In genomic region chr16:68064791-68065365, GRCh38 we compare ENCODE assay signal across 8 cellular contexts. TPM values are rescaled to one million over a fixed set of nuclear protein-coding genes. Genes with fewer than 3 reads are reported as not detected.
DNase-seq lines count a peak whose midpoint lies in the region; ATAC-seq and TF ChIP-seq lines count a peak whose summit lies in the region.

No MANE protein-coding gene starts in this region.

- H3K27ac Mint-ChIP-seq in memory B cell = no peak overlapping the region

- peak; percentile 51 for ATAC-seq in GM18909 (IDR thresholded peaks at IDR 0.05; ENCODE audit: poor library complexity, unreplicated experiment)
- peak; percentile 84 for ATAC-seq in memory B cell (ENCODE audit: low read depth)
- ATAC-seq in HG03442 (IDR thresholded peaks at IDR 0.05; ENCODE audit: unreplicated experiment) = no peak

- no peaks in the 10 kb centered on the region for H3K9me3 ChIP-seq in AG04450 (ENCODE audit: control insufficient read depth, insufficient read depth, low read length)

- POLR2A ChIA-PET in AG04450 (lab: Yijun Ruan, JAX) = interaction anchor here (0.6 to 0.7 kb wide), 2 partner anchors 144 to 173 kb away, joined by 3 to 4 read pairs; no protein-coding TSS in a partner anchor

- no peak overlapping the region for H3K4me3 Mint-ChIP-seq in memory B cell

- H3K27me3 ChIP-seq in AG04450 (ENCODE audit: control insufficient read depth, insufficient read depth, low read length) = no peaks in the 10 kb centered on the region

- H3K4me3 ChIP-seq in AG04450 (ENCODE audit: low read depth, low read length) = no peak overlapping the region

- CTCF ChIA-PET in AG04450 (lab: Charles Lee) = interaction anchor here (0.6 to 2.0 kb wide), 20 partner anchors 9 to 544 kb away, joined by 3 to 11 read pairs (median 4); partner anchors contain the start of gene NFATC3

- H3K4me1 Mint-ChIP-seq in memory B cell = peaks cover 21% of the 10 kb centered on the region

- peak; percentile 86 for TF ChIP-seq CTCF in AG04450 (IDR thresholded peaks at IDR 0.05; ENCODE audit: low read depth, low read length)

- H3K36me3 Mint-ChIP-seq in memory B cell = peaks cover 44% of the 10 kb centered on the region

- no peaks in the 10 kb centered on the region for H3K27me3 Mint-ChIP-seq in memory B cell

- no peaks in the 10 kb centered on the region for H3K9me3 Mint-ChIP-seq in memory B cell

- peak overlapping the region; percentile 73 for H3K27ac ChIP-seq in AG04450 (ENCODE audit: low read depth, low read length)

- no peak for DNase-seq in AG04450 (ENCODE audit: low read depth, low spot score)
- peak; percentile 16 for DNase-seq in NCI-H345 (lab: John Stamatoyannopoulos, UW)
- peak; percentile 68 to 70 for DNase-seq in activated CD4-positive, alpha-beta T cell treated with anti-CD3 and anti-CD28 coated beads, Interleukin-2, amount 50 U/mL, for 4 hours
- DNase-seq in dermis blood vessel endothelial cell = peak; percentile 84
- peak; percentile 58 to 65 for DNase-seq in memory B cell (ENCODE audit: low spot score in 2 of 2)
- peak; percentile 44 to 53 for DNase-seq in stimulated activated CD8-positive, alpha-beta memory T cell treated with anti-CD3 and anti-CD28 coated beads, Interleukin-2, amount 100 ng/mL, for 1 hour (ENCODE audit: low read depth in 2 of 2)

RNA-seq across cellular contexts. Expression of gene NFATC3, which starts 20.3 kb away (rescaled TPM):
- polyA plus RNA-seq in AG04450 (2011; rRNA removed) = 13.8 and 16.7 TPM in 2 replicates
- polyA minus RNA-seq in AG04450 (2011; rRNA and poly(A)+ RNA removed) = 33.8 and 42.5 TPM in 2 replicates
- 14.1 and 31.6 TPM in 2 replicates for total RNA-seq in dermis blood vessel endothelial cell

RNA-seq across cellular contexts. Expression of gene DUS2, which starts 41.8 kb away (rescaled TPM):
- polyA plus RNA-seq in AG04450 (2011; rRNA removed) = 13.7 and 14.1 TPM in 2 replicates
- polyA minus RNA-seq in AG04450 (2011; rRNA and poly(A)+ RNA removed) = 21.4 and 25.0 TPM in 2 replicates
- total RNA-seq in dermis blood vessel endothelial cell = 26.4 and 34.9 TPM in 2 replicates

RNA-seq across cellular contexts. Expression of gene DDX28, which starts 41.8 kb away (rescaled TPM):
- polyA plus RNA-seq in AG04450 (2011; rRNA removed) = 7.6 and 8.1 TPM in 2 replicates
- 6.3 and 7.9 TPM in 2 replicates for polyA minus RNA-seq in AG04450 (2011; rRNA and poly(A)+ RNA removed)
- total RNA-seq in dermis blood vessel endothelial cell = 15.1 and 19.5 TPM in 2 replicates

RNA-seq across cellular contexts. Expression of gene DPEP2NB, which starts 49.2 kb away (rescaled TPM):
- not detected in 2 replicates for polyA plus RNA-seq in AG04450 (2011; rRNA removed)
- not detected in 2 replicates for polyA minus RNA-seq in AG04450 (2011; rRNA and poly(A)+ RNA removed)
- not detected in 2 replicates for total RNA-seq in dermis blood vessel endothelial cell
